11 cellular contexts compared by ENCODE assay signal in genomic region chr6:6834356-6835342, GRCh38.
A peak's percentile ranks its signal among the peaks of the same experiment; 100 is the strongest.
DNase-seq lines count a peak whose midpoint lies in the region; ATAC-seq, FAIRE-seq and TF ChIP-seq lines count a peak whose summit lies in the region.
"Had no signal": no experiment of that assay in that cellular context is flagged by ENCODE, and none has a peak within 500 bp of the region (broad histone marks: within the 10 kb centered on the region; RNA-seq: fewer than 3 reads in every experiment).

No MANE protein-coding gene starts in this region.

- no peak for TF ChIP-seq CTCF in bronchial epithelial cell (IDR thresholded peaks at IDR 0.05; ENCODE audit: insufficient read depth, low read length, severe bottlenecking)

- H3K27me3 ChIP-seq in bronchial epithelial cell (ENCODE audit: control insufficient read depth, insufficient read depth, low read length), result no peaks in the 10 kb centered on the region
- H3K27me3 ChIP-seq in effector memory CD4-positive, alpha-beta T cell (replicated peaks; ENCODE audit: control insufficient read depth, insufficient read depth, low read length, poor library complexity, severe bottlenecking), result no peaks in the 10 kb centered on the region

- no peaks in the 10 kb centered on the region for H3K9me3 ChIP-seq in effector memory CD4-positive, alpha-beta T cell (ENCODE audit: control insufficient read depth, low read length)
- H3K9me3 ChIP-seq: esophagus muscularis mucosa had no signal

- no peaks in the 10 kb centered on the region for H3K4me1 ChIP-seq in effector memory CD4-positive, alpha-beta T cell (ENCODE audit: control insufficient read depth, insufficient read depth, low read length, poor library complexity, severe bottlenecking)
- H3K4me1 ChIP-seq: esophagus muscularis mucosa, parathyroid adenoma had no signal

- TF ChIP-seq RAD21 in Ishikawa (IDR thresholded peaks at IDR 0.05; ENCODE audit: low read depth), result no peak

- FAIRE-seq in bronchial epithelial cell (lab: Jason Lieb, UNC), result no peak
- FAIRE-seq: TTC549 had no signal

- H3K27ac ChIP-seq in effector memory CD4-positive, alpha-beta T cell (ENCODE audit: insufficient read depth, low read length, poor library complexity, severe bottlenecking), result no peak overlapping the region
- H3K27ac ChIP-seq: esophagus muscularis mucosa, parathyroid adenoma had no signal

- no peaks in the 10 kb centered on the region for H3K36me3 ChIP-seq in bronchial epithelial cell (ENCODE audit: control insufficient read depth, insufficient read depth, low read length)
- no peaks in the 10 kb centered on the region for H3K36me3 ChIP-seq in effector memory CD4-positive, alpha-beta T cell (ENCODE audit: control insufficient read depth, insufficient read depth, low read length)
- H3K36me3 ChIP-seq: esophagus muscularis mucosa had no signal

- TF ChIP-seq EP300 in Ishikawa (IDR thresholded peaks at IDR 0.05; ENCODE audit: borderline replicate concordance), result no peak

- H3K4me3 ChIP-seq in bronchial epithelial cell (ENCODE audit: low read depth, low read length), result no peak overlapping the region
- no peak overlapping the region for H3K4me3 ChIP-seq in effector memory CD4-positive, alpha-beta T cell (ENCODE audit: insufficient read depth, low read depth, low read length, poor library complexity, severe bottlenecking)
- H3K4me3 ChIP-seq: esophagus muscularis mucosa had no signal

- DNase-seq in NCI-H2196 (lab: John Stamatoyannopoulos, UW; ENCODE audit: unreplicated experiment) (peak; percentile 94), bronchial epithelial cell (ENCODE audit: low read depth) (peak; percentile 81), renal cortical epithelial cell (ENCODE audit: low read depth) (peak; percentile 37), cerebellar cortex (ENCODE audit: low spot score) (no peak), hepatic stellate cell (ENCODE audit: low spot score) (no peak)
- DNase-seq in effector memory CD4-positive, alpha-beta T cell, result no peak

- no peak for ATAC-seq in GM21529 (IDR thresholded peaks at IDR 0.05; ENCODE audit: unreplicated experiment)

TF ChIP-seq in Ishikawa, 13 proteins besides CTCF, POLR2A, EP300 and RAD21:
- peak; percentile 80 for TF ChIP-seq NFIC (IDR thresholded peaks at IDR 0.05)
- TF ChIP-seq TEAD4 (IDR thresholded peaks at IDR 0.05), result no peak
TF ChIP-seq in Ishikawa: peak in this region for 1.

Comparison
In these comparisons a context has a peak if more than half of its experiments do, and no peak if none do; other contexts are left out.
1. DNase-seq: peak in NCI-H2196 (single experiment), bronchial epithelial cell (single experiment) and renal cortical epithelial cell (single experiment); none in cerebellar cortex (single experiment), hepatic stellate cell (single experiment) and effector memory CD4-positive, alpha-beta T cell (0 of 3).